23 cellular contexts compared by ENCODE assay signal in genomic region chr4:142043509-142043908, GRCh38.
DNase-seq lines count a peak whose midpoint lies in the region; ATAC-seq and TF ChIP-seq lines count a peak whose summit lies in the region.
"Had no signal": no experiment of that assay in that cellular context is flagged by ENCODE, and none has a peak within 500 bp of the region (broad histone marks: within the 10 kb centered on the region; RNA-seq: fewer than 3 reads in every experiment).

No MANE protein-coding gene starts in this region.

- H3K36me3 ChIP-seq in IMR-90 (ENCODE audit: control insufficient read depth, insufficient read depth, low read length) (no peaks in the 10 kb centered on the region), skeletal muscle satellite cell (ENCODE audit: insufficient read depth, low read length) (no peaks in the 10 kb centered on the region)
- H3K36me3 ChIP-seq: SJCRH30, upper lobe of left lung had no signal

- CTCF ChIA-PET in IMR-90 (lab: Yijun Ruan, JAX) = no interaction called here

- H3K79me1 ChIP-seq in IMR-90 (ENCODE audit: low read depth in 1 of 2, low read length in 2 of 2) = no peaks in the 10 kb centered on the region

- peak overlapping the region; percentile 58; the same call in 1 of the 2 replicates for H2BK20ac ChIP-seq in IMR-90 (ENCODE audit: low read depth, low read length)

- no peak overlapping the region for H3K56ac ChIP-seq in IMR-90 (ENCODE audit: extremely low read depth, insufficient read depth, low read length)

- H3K36me3 Mint-ChIP-seq in activated T-cell treated with anti-CD3 and anti-CD28 coated beads, Interleukin-2, amount 50 U/mL, for 24 hours (ENCODE audit: low read depth) = peaks cover 73% of the 10 kb centered on the region
- peaks cover 13% of the 10 kb centered on the region for H3K36me3 Mint-ChIP-seq in central memory CD8-positive, alpha-beta T cell (ENCODE audit: insufficient read depth)
- H3K36me3 Mint-ChIP-seq: IgD-negative memory B cell; stimulated activated naive B cell treated with anti-CD40 and anti-IgM and Interleukin-4, amounts not matched to agents 10 μg/mL and 1 μg/mL and 100 μg/mL, for 72 hours had no signal

- H4K91ac ChIP-seq in IMR-90 (ENCODE audit: insufficient read depth, low read depth, low read length) = peak overlapping the region; percentile 16; the same call in 1 of the 2 replicates

- POLR2A ChIA-PET in IMR-90 (lab: Charles Lee; ENCODE audit: unreplicated experiment) = no interaction called here

- no peaks in the 10 kb centered on the region for H3K9me3 ChIP-seq in IMR-90 (ENCODE audit: control insufficient read depth, insufficient read depth, low read length)
- no peaks in the 10 kb centered on the region for H3K9me3 ChIP-seq in skeletal muscle satellite cell (replicated peaks; ENCODE audit: low read length)
- H3K9me3 ChIP-seq: A549, SJCRH30, upper lobe of left lung had no signal

- no peaks in the 10 kb centered on the region for H3K27me3 Mint-ChIP-seq in activated T-cell treated with anti-CD3 and anti-CD28 coated beads, Interleukin-2, amount 50 U/mL, for 24 hours
- no peaks in the 10 kb centered on the region for H3K27me3 Mint-ChIP-seq in central memory CD8-positive, alpha-beta T cell
- H3K27me3 Mint-ChIP-seq: stimulated activated naive B cell treated with anti-CD40 and anti-IgM and Interleukin-4, amounts not matched to agents 10 μg/mL and 1 μg/mL and 100 μg/mL, for 72 hours had no signal

- H3K4me1 ChIP-seq in IMR-90 (ENCODE audit: control insufficient read depth, insufficient read depth, low read length) (peaks cover 4% of the 10 kb centered on the region; the same call in 1 of the 2 replicates), skeletal muscle satellite cell (ENCODE audit: control insufficient read depth, insufficient read depth, low read length) (peaks cover 20% of the 10 kb centered on the region)
- H3K4me1 ChIP-seq: upper lobe of left lung had no signal

- in situ Hi-C loops in IMR-90 (cut with MboI; ENCODE audit: low sequenced_read_pairs) = no loop called here

- peaks cover 47% of the 10 kb centered on the region for H3K4me1 Mint-ChIP-seq in activated T-cell treated with anti-CD3 and anti-CD28 coated beads, Interleukin-2, amount 50 U/mL, for 24 hours (ENCODE audit: low read depth)
- peaks cover 47% of the 10 kb centered on the region for H3K4me1 Mint-ChIP-seq in central memory CD8-positive, alpha-beta T cell
- H3K4me1 Mint-ChIP-seq: endodermal cell; IgD-negative memory B cell; stimulated activated naive B cell treated with anti-CD40 and anti-IgM and Interleukin-4, amounts not matched to agents 10 μg/mL and 1 μg/mL and 100 μg/mL, for 72 hours had no signal

- peak; percentile 85 for ATAC-seq in IMR-90 (ENCODE audit: low read depth)
- no peak for ATAC-seq in central memory CD8-positive, alpha-beta T cell (replicated peaks; ENCODE audit: extremely low read depth, poor library complexity, severe bottlenecking)
- ATAC-seq in left cardiac atrium = no peak
- ATAC-seq: A549; activated naive CD4-positive, alpha-beta T cell treated with anti-CD3 and anti-CD28 coated beads, Interleukin-2, amount 50 U/mL, for 72 hours; stimulated activated naive B cell treated with anti-CD40 and anti-IgM and Interleukin-4, amounts not matched to agents 10 μg/mL and 1 μg/mL and 100 μg/mL, for 72 hours had no signal

- H2AK5ac ChIP-seq in IMR-90 (ENCODE audit: low read depth, low read length) = peak overlapping the region; percentile 56; the same call in 1 of the 2 replicates

- H2AK9ac ChIP-seq in IMR-90 (replicated peaks; ENCODE audit: low read depth, low read length, poor library complexity) = no peak overlapping the region

- peak overlapping the region; percentile 4 for H3K27ac Mint-ChIP-seq in activated T-cell treated with anti-CD3 and anti-CD28 coated beads, Interleukin-2, amount 50 U/mL, for 24 hours
- H3K27ac Mint-ChIP-seq in central memory CD8-positive, alpha-beta T cell (ENCODE audit: low read depth) = peak overlapping the region; percentile 36
- H3K27ac Mint-ChIP-seq: endodermal cell; IgD-negative memory B cell; stimulated activated naive B cell treated with anti-CD40 and anti-IgM and Interleukin-4, amounts not matched to agents 10 μg/mL and 1 μg/mL and 100 μg/mL, for 72 hours had no signal

- no peak overlapping the region for H3K14ac ChIP-seq in IMR-90 (replicated peaks; ENCODE audit: low read depth, low read length)

- H3K9me3 Mint-ChIP-seq in activated T-cell treated with anti-CD3 and anti-CD28 coated beads, Interleukin-2, amount 50 U/mL, for 24 hours = no peaks in the 10 kb centered on the region
- H3K9me3 Mint-ChIP-seq in central memory CD8-positive, alpha-beta T cell = no peaks in the 10 kb centered on the region
- H3K9me3 Mint-ChIP-seq: activated naive CD4-positive, alpha-beta T cell treated with anti-CD3 and anti-CD28 coated beads, Interleukin-2, amount 50 U/mL, for 72 hours; endodermal cell; stimulated activated naive B cell treated with anti-CD40 and anti-IgM and Interleukin-4, amounts not matched to agents 10 μg/mL and 1 μg/mL and 100 μg/mL, for 72 hours had no signal

- H3K27ac ChIP-seq in IMR-90 (ENCODE audit: insufficient read depth, low read length) = no peak overlapping the region
- H3K27ac ChIP-seq: A549, SJCRH30, upper lobe of left lung had no signal

- no peak overlapping the region for H3K4me3 ChIP-seq in IMR-90 (ENCODE audit: insufficient read depth, low read depth, low read length)
- H3K4me3 ChIP-seq in skeletal muscle satellite cell (ENCODE audit: low read length) = no peak overlapping the region
- H3K4me3 ChIP-seq: A549, SJCRH30, upper lobe of left lung had no signal

- no peak for TF ChIP-seq RAD21 in IMR-90 (IDR thresholded peaks at IDR 0.05; ENCODE audit: low read length)

- peak overlapping the region; percentile 71; the same call in 1 of the 2 replicates for H2BK120ac ChIP-seq in IMR-90 (ENCODE audit: low read depth, low read length)

- H4K5ac ChIP-seq in IMR-90 (ENCODE audit: low read depth, low read length) = no peak overlapping the region

- no peak overlapping the region for H3K4me3 Mint-ChIP-seq in activated T-cell treated with anti-CD3 and anti-CD28 coated beads, Interleukin-2, amount 50 U/mL, for 24 hours
- no peak overlapping the region for H3K4me3 Mint-ChIP-seq in central memory CD8-positive, alpha-beta T cell
- H3K4me3 Mint-ChIP-seq: endodermal cell; IgD-negative memory B cell; stimulated activated naive B cell treated with anti-CD40 and anti-IgM and Interleukin-4, amounts not matched to agents 10 μg/mL and 1 μg/mL and 100 μg/mL, for 72 hours had no signal

- no peaks in the 10 kb centered on the region for H4K20me1 ChIP-seq in IMR-90 (ENCODE audit: insufficient read depth, low read length)

- H3K9ac ChIP-seq in IMR-90 (ENCODE audit: low read depth, low read length) = no peak overlapping the region
- no peak overlapping the region for H3K9ac ChIP-seq in skeletal muscle satellite cell (ENCODE audit: low read depth, low read length)

- intact Hi-C loops in IMR-90 (cut with micrococcal nuclease) (no loop called here), left cardiac atrium (cut with DNase I) (no loop called here)

- H3K4ac ChIP-seq in IMR-90 (ENCODE audit: low read depth, low read length) = peak overlapping the region; percentile 11; the same call in 1 of the 2 replicates

- H3K27me3 ChIP-seq in IMR-90 (ENCODE audit: control insufficient read depth, insufficient read depth, low read length) (no peaks in the 10 kb centered on the region), skeletal muscle satellite cell (ENCODE audit: control insufficient read depth, insufficient read depth, low read length) (no peaks in the 10 kb centered on the region)
- H3K27me3 ChIP-seq: SJCRH30, upper lobe of left lung had no signal

- BruUV-seq in IMR-90 (replicated peaks; lab: Mats Ljungman, UMichigan) = no TSS peak

- H4K8ac ChIP-seq in IMR-90 (ENCODE audit: low read depth in 2 of 2, low read length in 2 of 2) = peak overlapping the region in 1 of 2 experiments; percentile 8; a peak in 1 of 4 replicates

- H2BK5ac ChIP-seq in IMR-90 (ENCODE audit: low read depth, low read length, poor library complexity, severe bottlenecking) = peak overlapping the region; percentile 65

- no peak overlapping the region for H2AFZ ChIP-seq in IMR-90 (replicated peaks; ENCODE audit: low read length, poor library complexity)

- peak overlapping the region; percentile 58 for H3K23ac ChIP-seq in IMR-90 (ENCODE audit: low read depth, low read length)

- H2BK15ac ChIP-seq in IMR-90 (ENCODE audit: low read depth, low read length) = no peak overlapping the region

- no peak overlapping the region for H3K18ac ChIP-seq in IMR-90 (ENCODE audit: low read depth, low read length)

- 0 out of 2 replicates have a peak, but pooled peaks cover 2% of the 10 kb centered on the region for H3K9me1 ChIP-seq in IMR-90 (ENCODE audit: insufficient read depth, low read length)

- TF ChIP-seq POLR2A in IMR-90 (IDR thresholded peaks at IDR 0.05; ENCODE audit: low read depth, low read length) = no peak

- DNase-seq in activated T-cell treated with anti-CD3 and anti-CD28 coated beads, Interleukin-2, amount 50 U/mL, for 24 hours = no peak
- no peak for DNase-seq in activated T-cell treated with anti-CD3 and anti-CD28 coated beads, Interleukin-2, amount 50 U/mL, for 48 hours
- DNase-seq in IMR-90 (peak; percentile 86), GDM1 (lab: John Stamatoyannopoulos, UW) (no peak), left cardiac atrium (no peak)
- no peak for DNase-seq in central memory CD8-positive, alpha-beta T cell (ENCODE audit: low spot score in 2 of 2)
- no peak for DNase-seq in stimulated activated CD4-positive, alpha-beta T cell treated with anti-CD3 and anti-CD28 coated beads, Interleukin-4, amount 100 ng/mL, for 24 hours
- DNase-seq: activated CD4-positive, alpha-beta T cell treated with anti-CD3 and anti-CD28 coated beads for 48 hours; activated CD8-positive, alpha-beta memory T cell treated with anti-CD3 and anti-CD28 coated beads, Interleukin-2, amount 50 U/mL, for 48 hours; cerebellar nuclear complex; endodermal cell; MV-4-11; NCI-H2081 treated with DMSO at 0.1 percent for 48 hours; NCI-H526; posterior cingulate gyrus; stimulated activated naive B cell treated with anti-CD40 and anti-IgM and Interleukin-4, amounts not matched to agents 10 μg/mL and 1 μg/mL and 100 μg/mL, for 72 hours; T1000; upper lobe of left lung had no signal

- dilution Hi-C loops in IMR-90 (cut with HindIII; ENCODE audit: low sequenced_read_pairs, unreplicated experiment) = no loop called here

- TF ChIP-seq CTCF in IMR-90 (conservative IDR thresholded peaks at IDR 0.05; ENCODE audit: low read depth, low read length) = no peak

- H3K4me2 ChIP-seq in IMR-90 (ENCODE audit: low read depth, low read length) = peak overlapping the region; percentile 20; the same call in 1 of the 2 replicates
- H3K4me2 ChIP-seq in skeletal muscle satellite cell (ENCODE audit: low read length) = peak overlapping the region; percentile 39
- H3K4me2 ChIP-seq: A549 had no signal

TF ChIP-seq in IMR-90, 13 proteins besides CTCF, POLR2A, EP300 and RAD21:
- TF ChIP-seq MAFK (IDR thresholded peaks at IDR 0.05; ENCODE audit: low read depth, low read length) = peak; percentile 88
- TF ChIP-seq CEBPB (IDR thresholded peaks at IDR 0.05; ENCODE audit: low read depth, low read length) = 0 out of 2 replicates have a peak, but pooled peaks have one; percentile 36
- no peak for TF ChIP-seq SMC3 (IDR thresholded peaks at IDR 0.05; ENCODE audit: low read depth, low read length)
